21 cellular contexts compared by ENCODE assay signal in genomic region chr5:17235736-17236330, GRCh38. TPM values are rescaled to one million over a fixed set of nuclear protein-coding genes. Genes with fewer than 3 reads are reported as not detected.
A peak's percentile ranks its signal among the peaks of the same experiment; 100 is the strongest.
DNase-seq lines count a peak whose midpoint lies in the region; ATAC-seq and TF ChIP-seq lines count a peak whose summit lies in the region.
"Had no signal": no experiment of that assay in that cellular context is flagged by ENCODE, and none has a peak within 500 bp of the region (broad histone marks: within the 10 kb centered on the region; RNA-seq: fewer than 3 reads in every experiment).

No MANE protein-coding gene starts in this region.

- peaks cover 34 to 55% of the 10 kb centered on the region in 2 donors for H3K36me3 Mint-ChIP-seq in stimulated activated naive B cell treated with anti-CD40 and anti-IgM and Interleukin-4, amounts not matched to agents 10 μg/mL and 1 μg/mL and 100 μg/mL, for 72 hours
- H3K36me3 Mint-ChIP-seq: activated naive CD8-positive, alpha-beta T cell treated with anti-CD3 and anti-CD28 coated beads for 36 hours; T-cell had no signal

- H3K27me3 ChIP-seq in ascending aorta = no peaks in the 10 kb centered on the region
- no peaks in the 10 kb centered on the region for H3K27me3 ChIP-seq in vagina
- H3K27me3 ChIP-seq: esophagus muscularis mucosa, upper lobe of left lung had no signal

- H3K27me3 Mint-ChIP-seq in stimulated activated naive B cell treated with anti-CD40 and anti-IgM and Interleukin-4, amounts not matched to agents 10 μg/mL and 1 μg/mL and 100 μg/mL, for 72 hours = no peaks in the 10 kb centered on the region
- H3K27me3 Mint-ChIP-seq: activated naive CD8-positive, alpha-beta T cell treated with anti-CD3 and anti-CD28 coated beads for 36 hours had no signal

- peak overlapping the region in 1 of 2 donors; percentile 4 for H3K4me3 ChIP-seq in ascending aorta
- no peak overlapping the region for H3K4me3 ChIP-seq in vagina
- H3K4me3 ChIP-seq: esophagus muscularis mucosa, K562, upper lobe of left lung had no signal

- DNase-seq in GM03348 (ENCODE audit: low spot score) (peak; percentile 41), ascending aorta (ENCODE audit: low spot score in 2 of 2) (no peak), iris pigment epithelial cell (ENCODE audit: low read depth) (peak; percentile 65), vagina (ENCODE audit: extremely low spot score in 2 of 2) (no peak)
- DNase-seq in stimulated activated naive B cell treated with anti-CD40 and anti-IgM and Interleukin-4, amounts not matched to agents 10 μg/mL and 1 μg/mL and 100 μg/mL, for 72 hours = no peak
- DNase-seq in activated CD4-positive, alpha-beta T cell treated with anti-CD3 and anti-CD28 coated beads for 4 hours = no peak
- no peak for DNase-seq in stimulated activated CD4-positive, alpha-beta T cell treated with anti-CD3 and anti-CD28 coated beads, Interleukin-4, amount 100 ng/mL, for 24 hours
- DNase-seq: activated CD8-positive, alpha-beta T cell treated with anti-CD3 and anti-CD28 coated beads, Interleukin-2, amount 10 ng/mL, durations not matched to agents 7 days and 5 days; activated naive CD8-positive, alpha-beta T cell treated with anti-CD3 and anti-CD28 coated beads for 36 hours; AML-193; central memory CD4-positive, alpha-beta T cell; NCI-H1048; NCI-H2081; NCI-H510A; stimulated activated CD4-positive, alpha-beta T cell treated with anti-CD3 and anti-CD28 coated beads, Interleukin-12 subunit alpha, Interleukin-12 subunit beta, amount 100 ng/mL, for 4 hours; T-cell; upper lobe of left lung had no signal

- no peak for TF ChIP-seq CTCF in ascending aorta (IDR thresholded peaks at IDR 0.05)
- TF ChIP-seq CTCF in vagina (IDR thresholded peaks at IDR 0.05) = no peak

- no peak for ATAC-seq in stimulated activated naive B cell treated with anti-CD40 and anti-IgM and Interleukin-4, amounts not matched to agents 10 μg/mL and 1 μg/mL and 100 μg/mL, for 72 hours (replicated peaks)
- ATAC-seq in HG03439 (IDR thresholded peaks at IDR 0.05; ENCODE audit: unreplicated experiment) = no peak
- ATAC-seq: activated CD8-positive, alpha-beta T cell treated with anti-CD3 and anti-CD28 coated beads, Interleukin-2, amount 10 ng/mL, durations not matched to agents 7 days and 5 days; K562; Right ventricle myocardium inferior; T-cell had no signal

- H3K36me3 ChIP-seq in ascending aorta (no peaks in the 10 kb centered on the region), vagina (no peaks in the 10 kb centered on the region)
- H3K36me3 ChIP-seq: esophagus muscularis mucosa, upper lobe of left lung had no signal

- peak overlapping the region; percentile 62 for H3K27ac Mint-ChIP-seq in stimulated activated naive B cell treated with anti-CD40 and anti-IgM and Interleukin-4, amounts not matched to agents 10 μg/mL and 1 μg/mL and 100 μg/mL, for 72 hours
- H3K27ac Mint-ChIP-seq: activated CD8-positive, alpha-beta T cell treated with anti-CD3 and anti-CD28 coated beads, Interleukin-2, amount 10 ng/mL, durations not matched to agents 7 days and 5 days; activated naive CD8-positive, alpha-beta T cell treated with anti-CD3 and anti-CD28 coated beads for 36 hours; T-cell had no signal

- no peak for TF ChIP-seq POLR2A in vagina (IDR thresholded peaks at IDR 0.05)

- H3K4me1 Mint-ChIP-seq in stimulated activated naive B cell treated with anti-CD40 and anti-IgM and Interleukin-4, amounts not matched to agents 10 μg/mL and 1 μg/mL and 100 μg/mL, for 72 hours = peaks cover 33 to 79% of the 10 kb centered on the region in 2 donors
- H3K4me1 Mint-ChIP-seq: activated naive CD8-positive, alpha-beta T cell treated with anti-CD3 and anti-CD28 coated beads for 36 hours; T-cell had no signal

- intact Hi-C loops in ascending aorta (cut with DNase I) (no loop called here), vagina (cut with DNase I) (no loop called here)

- H3K27ac ChIP-seq in ascending aorta (peak overlapping the region; percentile 21 to 51), vagina (no peak overlapping the region)
- H3K27ac ChIP-seq: esophagus muscularis mucosa, upper lobe of left lung had no signal

- no peaks in the 10 kb centered on the region for H3K9me3 ChIP-seq in ascending aorta
- no peaks in the 10 kb centered on the region for H3K9me3 ChIP-seq in vagina
- H3K9me3 ChIP-seq: esophagus muscularis mucosa, upper lobe of left lung had no signal

- H3K9me3 Mint-ChIP-seq in stimulated activated naive B cell treated with anti-CD40 and anti-IgM and Interleukin-4, amounts not matched to agents 10 μg/mL and 1 μg/mL and 100 μg/mL, for 72 hours = no peaks in the 10 kb centered on the region
- H3K9me3 Mint-ChIP-seq: activated naive CD8-positive, alpha-beta T cell treated with anti-CD3 and anti-CD28 coated beads for 36 hours had no signal

- no peak overlapping the region for H3K4me3 Mint-ChIP-seq in stimulated activated naive B cell treated with anti-CD40 and anti-IgM and Interleukin-4, amounts not matched to agents 10 μg/mL and 1 μg/mL and 100 μg/mL, for 72 hours
- H3K4me3 Mint-ChIP-seq: activated CD8-positive, alpha-beta T cell treated with anti-CD3 and anti-CD28 coated beads, Interleukin-2, amount 10 ng/mL, durations not matched to agents 7 days and 5 days; activated naive CD8-positive, alpha-beta T cell treated with anti-CD3 and anti-CD28 coated beads for 36 hours; T-cell had no signal

- H3K4me1 ChIP-seq in ascending aorta (peaks cover 0 to 10% of the 10 kb centered on the region in 2 donors), vagina (peaks cover 9% of the 10 kb centered on the region)
- H3K4me1 ChIP-seq: esophagus muscularis mucosa, upper lobe of left lung had no signal

RNA-seq across cellular contexts. Expression of gene BASP1, which starts 18.4 kb away (rescaled TPM):
- total RNA-seq in ascending aorta = 69.1 TPM
- total RNA-seq in vagina = 46.4 TPM
- total RNA-seq: activated CD8-positive, alpha-beta T cell treated with anti-CD3 and anti-CD28 coated beads, Interleukin-2, amount 10 ng/mL, durations not matched to agents 7 days and 5 days had no signal

Comparison
In these comparisons a context has a peak if more than half of its experiments do, and no peak if none do; other contexts are left out.
1. DNase-seq: peak in GM03348 (single experiment) and iris pigment epithelial cell (single experiment); none in ascending aorta (0 of 2), stimulated activated naive B cell treated with anti-CD40 and anti-IgM and Interleukin-4, amounts not matched to agents 10 μg/mL and 1 μg/mL and 100 μg/mL, for 72 hours (single experiment), activated CD4-positive, alpha-beta T cell treated with anti-CD3 and anti-CD28 coated beads for 4 hours (0 of 2), vagina (0 of 2) and stimulated activated CD4-positive, alpha-beta T cell treated with anti-CD3 and anti-CD28 coated beads, Interleukin-4, amount 100 ng/mL, for 24 hours (single experiment).